Comparison of ENCODE assay signal across 1 cellular context in genomic region chr11:65766535-65766934, GRCh38.
A peak's percentile ranks its signal among the peaks of the same experiment; 100 is the strongest.
TF ChIP-seq lines count a peak whose summit lies in the region.

No MANE protein-coding gene starts in this region.

TF ChIP-seq in A549, 52 proteins besides CTCF, POLR2A, EP300 and RAD21:
- peak; percentile 15 for TF ChIP-seq MAFK (IDR thresholded peaks at IDR 0.05; ENCODE audit: partially characterized antibody)
- no peak for TF ChIP-seq CBX8 (IDR thresholded peaks at IDR 0.05)
TF ChIP-seq in A549: peak in this region for 1.
